ENCODE assay signal across 2 cellular contexts in genomic region chr13:93279982-93280381, GRCh38.
TF ChIP-seq lines count a peak whose summit lies in the region.

No MANE protein-coding gene starts in this region.

TF ChIP-seq in HepG2, 621 proteins besides CTCF, POLR2A, EP300 and RAD21:
- TF ChIP-seq ZBTB38 (CRISPR knock-in tag; IDR thresholded peaks at IDR 0.05) (no peak), ZNF670 (CRISPR knock-in tag; IDR thresholded peaks at IDR 0.05; ENCODE audit: borderline replicate concordance) (no peak), ZBTB42 (CRISPR knock-in tag; IDR thresholded peaks at IDR 0.05) (no peak), MAFF (IDR thresholded peaks at IDR 0.05; ENCODE audit: low read depth, low read length) (no peak), AGO2 (optimal IDR thresholded peaks at IDR 0.05; ENCODE audit: low read depth, low read length) (no peak), CREM (IDR thresholded peaks at IDR 0.05) (no peak), CREM (CRISPR knock-in tag; IDR thresholded peaks at IDR 0.05) (no peak)
TF ChIP-seq in HepG2: peak in this region for 0.

TF ChIP-seq in WTC11, 78 proteins besides CTCF, POLR2A, EP300 and RAD21:
- TF ChIP-seq ZNF396 (CRISPR knock-in tag; IDR thresholded peaks at IDR 0.05; ENCODE audit: borderline replicate concordance): no peak
- TF ChIP-seq PRRX2 (CRISPR knock-in tag; IDR thresholded peaks at IDR 0.05): no peak
- TF ChIP-seq JAZF1 (CRISPR knock-in tag; IDR thresholded peaks at IDR 0.05): no peak
- no peak for TF ChIP-seq ARID4B (CRISPR knock-in tag; IDR thresholded peaks at IDR 0.05; ENCODE audit: borderline replicate concordance)
- TF ChIP-seq ZNF232 (CRISPR knock-in tag; IDR thresholded peaks at IDR 0.05): no peak
- no peak for TF ChIP-seq IRF2 (CRISPR knock-in tag; IDR thresholded peaks at IDR 0.05; ENCODE audit: borderline replicate concordance, low read depth)
- TF ChIP-seq MXD4 (CRISPR knock-in tag; IDR thresholded peaks at IDR 0.05; ENCODE audit: borderline replicate concordance): no peak
- TF ChIP-seq TCF7 (CRISPR knock-in tag; IDR thresholded peaks at IDR 0.05; ENCODE audit: low read depth): no peak
- TF ChIP-seq, protein P1, sequence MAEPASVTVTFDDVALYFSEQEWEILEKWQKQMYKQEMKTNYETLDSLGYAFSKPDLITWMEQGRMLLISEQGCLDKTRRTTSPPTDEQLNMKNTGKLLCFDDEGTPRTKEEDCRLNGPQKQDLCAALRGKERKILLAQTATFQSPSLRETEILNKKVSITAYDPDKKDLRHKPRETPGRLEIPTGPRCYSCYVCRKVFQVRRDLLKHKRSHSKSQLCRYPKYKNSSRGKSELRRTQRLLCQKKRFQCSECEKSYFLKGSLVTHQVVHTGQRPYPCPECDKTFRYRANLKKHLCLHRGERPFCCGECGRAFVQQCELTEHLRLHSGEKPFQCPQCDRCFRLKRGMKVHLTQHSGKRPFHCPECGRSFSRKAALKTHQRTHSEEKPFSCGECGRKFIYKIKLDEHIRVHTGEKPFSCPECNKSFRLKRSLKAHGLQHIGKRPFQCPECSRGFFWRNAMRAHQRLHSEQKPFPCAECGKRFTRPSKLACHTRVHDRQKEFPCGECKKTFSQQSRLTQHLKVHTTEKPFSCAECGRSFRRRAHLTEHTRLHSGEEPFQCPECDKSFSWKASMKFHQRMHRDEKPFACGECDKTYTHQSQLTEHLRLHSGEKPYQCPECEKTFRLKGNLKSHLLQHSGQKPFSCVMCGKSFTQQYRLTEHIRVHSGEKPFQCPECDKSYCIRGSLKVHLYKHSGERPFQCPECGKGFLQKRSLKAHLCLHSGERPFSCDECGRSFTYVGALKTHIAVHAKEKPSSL (CRISPR knock-in tag; conservative IDR thresholded peaks at IDR 0.05): no peak
- TF ChIP-seq, protein P2, sequence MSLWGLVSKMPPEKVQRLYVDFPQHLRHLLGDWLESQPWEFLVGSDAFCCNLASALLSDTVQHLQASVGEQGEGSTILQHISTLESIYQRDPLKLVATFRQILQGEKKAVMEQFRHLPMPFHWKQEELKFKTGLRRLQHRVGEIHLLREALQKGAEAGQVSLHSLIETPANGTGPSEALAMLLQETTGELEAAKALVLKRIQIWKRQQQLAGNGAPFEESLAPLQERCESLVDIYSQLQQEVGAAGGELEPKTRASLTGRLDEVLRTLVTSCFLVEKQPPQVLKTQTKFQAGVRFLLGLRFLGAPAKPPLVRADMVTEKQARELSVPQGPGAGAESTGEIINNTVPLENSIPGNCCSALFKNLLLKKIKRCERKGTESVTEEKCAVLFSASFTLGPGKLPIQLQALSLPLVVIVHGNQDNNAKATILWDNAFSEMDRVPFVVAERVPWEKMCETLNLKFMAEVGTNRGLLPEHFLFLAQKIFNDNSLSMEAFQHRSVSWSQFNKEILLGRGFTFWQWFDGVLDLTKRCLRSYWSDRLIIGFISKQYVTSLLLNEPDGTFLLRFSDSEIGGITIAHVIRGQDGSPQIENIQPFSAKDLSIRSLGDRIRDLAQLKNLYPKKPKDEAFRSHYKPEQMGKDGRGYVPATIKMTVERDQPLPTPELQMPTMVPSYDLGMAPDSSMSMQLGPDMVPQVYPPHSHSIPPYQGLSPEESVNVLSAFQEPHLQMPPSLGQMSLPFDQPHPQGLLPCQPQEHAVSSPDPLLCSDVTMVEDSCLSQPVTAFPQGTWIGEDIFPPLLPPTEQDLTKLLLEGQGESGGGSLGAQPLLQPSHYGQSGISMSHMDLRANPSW (CRISPR knock-in tag; conservative IDR thresholded peaks at IDR 0.05; ENCODE audit: low read depth): no peak
- no peak for TF ChIP-seq ELF4 (CRISPR knock-in tag; IDR thresholded peaks at IDR 0.05; ENCODE audit: low read depth)
